Comparison of ENCODE assay signal across 10 cellular contexts in genomic region chr10:48390933-48391845, GRCh38.
DNase-seq lines count a peak whose midpoint lies in the region; ATAC-seq and TF ChIP-seq lines count a peak whose summit lies in the region.
"Had no signal": no experiment of that assay in that cellular context is flagged by ENCODE, and none has a peak within 500 bp of the region (broad histone marks: within the 10 kb centered on the region; RNA-seq: fewer than 3 reads in every experiment).

No MANE protein-coding gene starts in this region.

- no peaks in the 10 kb centered on the region for H3K36me3 Mint-ChIP-seq in activated CD4-positive, alpha-beta T cell treated with anti-CD3 and anti-CD28 coated beads for 36 hours (ENCODE audit: low read depth)
- no peaks in the 10 kb centered on the region for H3K36me3 Mint-ChIP-seq in activated CD8-positive, alpha-beta T cell treated with anti-CD3 and anti-CD28 coated beads for 36 hours (ENCODE audit: low read depth)
- H3K36me3 Mint-ChIP-seq in nephron progenitor cell (ENCODE audit: low read depth): no peaks in the 10 kb centered on the region

- no peaks in the 10 kb centered on the region for H3K27me3 Mint-ChIP-seq in activated CD4-positive, alpha-beta T cell treated with anti-CD3 and anti-CD28 coated beads for 36 hours
- H3K27me3 Mint-ChIP-seq in activated CD8-positive, alpha-beta T cell treated with anti-CD3 and anti-CD28 coated beads for 36 hours: no peaks in the 10 kb centered on the region
- H3K27me3 Mint-ChIP-seq in nephron progenitor cell (ENCODE audit: low read depth, poor library complexity): no peaks in the 10 kb centered on the region
- H3K27me3 Mint-ChIP-seq: naive B cell had no signal

- no peak for TF ChIP-seq CTCF in activated CD8-positive, alpha-beta T cell treated with anti-CD3 and anti-CD28 coated beads for 36 hours (IDR thresholded peaks at IDR 0.05)
- no peak for TF ChIP-seq CTCF in nephron progenitor cell (IDR thresholded peaks at IDR 0.05)

- H3K27ac Mint-ChIP-seq in activated CD4-positive, alpha-beta T cell treated with anti-CD3 and anti-CD28 coated beads for 36 hours: peak overlapping the region; percentile 43
- H3K27ac Mint-ChIP-seq in activated CD8-positive, alpha-beta T cell treated with anti-CD3 and anti-CD28 coated beads for 36 hours: peak overlapping the region; percentile 47
- no peak overlapping the region for H3K27ac Mint-ChIP-seq in nephron progenitor cell
- H3K27ac Mint-ChIP-seq: naive B cell had no signal

- intact Hi-C loops in activated CD4-positive, alpha-beta T cell treated with anti-CD3 and anti-CD28 coated beads for 36 hours (cut with DNase I, micrococcal nuclease): loop anchor here in 1 of 2 experiments (2.0 kb wide), 1 partner anchor 80 kb away; no protein-coding TSS in a partner anchor
- intact Hi-C loops in activated CD8-positive, alpha-beta T cell treated with anti-CD3 and anti-CD28 coated beads for 36 hours (cut with micrococcal nuclease): no loop called here

- H3K4me1 Mint-ChIP-seq in activated CD4-positive, alpha-beta T cell treated with anti-CD3 and anti-CD28 coated beads for 36 hours: peaks cover 58% of the 10 kb centered on the region
- peaks cover 59% of the 10 kb centered on the region for H3K4me1 Mint-ChIP-seq in activated CD8-positive, alpha-beta T cell treated with anti-CD3 and anti-CD28 coated beads for 36 hours (ENCODE audit: low read depth)
- H3K4me1 Mint-ChIP-seq in nephron progenitor cell: no peaks in the 10 kb centered on the region

- peak; percentile 33 for DNase-seq in activated CD4-positive, alpha-beta T cell treated with anti-CD3 and anti-CD28 coated beads for 36 hours
- DNase-seq in activated CD4-positive, alpha-beta T cell treated with anti-CD3 and anti-CD28 coated beads, Interleukin-2, amount 50 U/mL, for 4 hours: no peak
- DNase-seq in activated CD8-positive, alpha-beta T cell treated with anti-CD3 and anti-CD28 coated beads for 36 hours: peak; percentile 11
- peak; percentile 79 for DNase-seq in renal cortical epithelial cell (ENCODE audit: low read depth)
- no peak for DNase-seq in NCI-H187 (lab: John Stamatoyannopoulos, UW)
- DNase-seq in nephron progenitor cell: no peak
- DNase-seq: activated gamma-delta T cell, naive B cell had no signal

- H3K9me3 Mint-ChIP-seq in activated CD4-positive, alpha-beta T cell treated with anti-CD3 and anti-CD28 coated beads for 36 hours (ENCODE audit: low read depth): no peaks in the 10 kb centered on the region
- H3K9me3 Mint-ChIP-seq in activated CD8-positive, alpha-beta T cell treated with anti-CD3 and anti-CD28 coated beads for 36 hours: no peaks in the 10 kb centered on the region
- no peaks in the 10 kb centered on the region for H3K9me3 Mint-ChIP-seq in nephron progenitor cell
- H3K9me3 Mint-ChIP-seq: naive B cell had no signal

- peak; percentile 71 for ATAC-seq in activated CD4-positive, alpha-beta T cell treated with anti-CD3 and anti-CD28 coated beads for 36 hours
- peak; percentile 75 for ATAC-seq in HG02981 (IDR thresholded peaks at IDR 0.05; ENCODE audit: unreplicated experiment)
- ATAC-seq in activated CD8-positive, alpha-beta T cell treated with anti-CD3 and anti-CD28 coated beads for 36 hours: peak; percentile 75
- no peak for ATAC-seq in esophagus mucosa

- no peak overlapping the region for H3K4me3 Mint-ChIP-seq in activated CD4-positive, alpha-beta T cell treated with anti-CD3 and anti-CD28 coated beads for 36 hours
- no peak overlapping the region for H3K4me3 Mint-ChIP-seq in activated CD8-positive, alpha-beta T cell treated with anti-CD3 and anti-CD28 coated beads for 36 hours
- H3K4me3 Mint-ChIP-seq in nephron progenitor cell: no peak overlapping the region
- H3K4me3 Mint-ChIP-seq: naive B cell had no signal

- CTCF ChIA-PET in activated CD4-positive, alpha-beta T cell treated with anti-CD3 and anti-CD28 coated beads for 36 hours (lab: Charles Lee): interaction anchor here (0.7 to 2.1 kb wide), 4 partner anchors 9 to 494 kb away, joined by 3 to 7 read pairs (median 4); no protein-coding TSS in a partner anchor
- CTCF ChIA-PET in activated CD8-positive, alpha-beta T cell treated with anti-CD3 and anti-CD28 coated beads for 36 hours (lab: Charles Lee): interaction anchor here (1.2 kb wide), 1 partner anchor 9 kb away, joined by 3 read pairs; no protein-coding TSS in a partner anchor

- POLR2A ChIA-PET in activated CD4-positive, alpha-beta T cell treated with anti-CD3 and anti-CD28 coated beads for 36 hours (lab: Charles Lee): interaction anchor here (0.6 kb wide), 1 partner anchor 20 kb away, joined by 3 read pairs; no protein-coding TSS in a partner anchor
- POLR2A ChIA-PET in activated CD8-positive, alpha-beta T cell treated with anti-CD3 and anti-CD28 coated beads for 36 hours (lab: Charles Lee): interaction anchor here (1.0 kb wide), 1 partner anchor 247 kb away, joined by 3 read pairs; no protein-coding TSS in a partner anchor

Comparison
In these comparisons a context has a peak if more than half of its experiments do, and no peak if none do; other contexts are left out.
1. DNase-seq: peak in activated CD4-positive, alpha-beta T cell treated with anti-CD3 and anti-CD28 coated beads for 36 hours (single experiment), activated CD8-positive, alpha-beta T cell treated with anti-CD3 and anti-CD28 coated beads for 36 hours (single experiment) and renal cortical epithelial cell (single experiment); none in activated CD4-positive, alpha-beta T cell treated with anti-CD3 and anti-CD28 coated beads, Interleukin-2, amount 50 U/mL, for 4 hours (0 of 2), NCI-H187 (0 of 2) and nephron progenitor cell (single experiment).